ENCODE assay signal across 8 cellular contexts in genomic region chr11:62786318-62787004, GRCh38.
DNase-seq lines count a peak whose midpoint lies in the region; ATAC-seq lines count a peak whose summit lies in the region.

No MANE protein-coding gene starts in this region.

- peak; percentile 66 for ATAC-seq in GM18867 (IDR thresholded peaks at IDR 0.05; ENCODE audit: unreplicated experiment)
- ATAC-seq in HG03135 (IDR thresholded peaks at IDR 0.05; ENCODE audit: unreplicated experiment) = peak; percentile 70
- peak; percentile 75 to 76 for ATAC-seq in activated CD4-positive, CD25-positive, alpha-beta regulatory T cell treated with anti-CD3 and anti-CD28 coated beads, Interleukin-2, amount 50 U/mL, for 24 hours

- DNase-seq in AG08395 (ENCODE audit: low spot score) = peak; percentile 91
- DNase-seq in NCI-H226 = peak; percentile 64
- DNase-seq in central memory CD4-positive, alpha-beta T cell = peak; percentile 83
- peak; percentile 95 for DNase-seq in islet precursor cell
- DNase-seq in stimulated activated CD4-positive, alpha-beta T cell treated with anti-CD3 and anti-CD28 coated beads, Interleukin-12 subunit alpha, Interleukin-12 subunit beta, amount 100 ng/mL, for 48 hours (ENCODE audit: low read depth in 2 of 3, low spot score in 1 of 3) = peak; percentile 73 to 79 (median 77)

Comparison
In these comparisons a context has a peak if more than half of its experiments do, and no peak if none do; other contexts are left out.
1. Peak in every context shown above with its lines: DNase-seq and ATAC-seq.